In genomic region chr11:57111646-57112045, GRCh38 we compare ENCODE assay signal across 30 cellular contexts.
"Had no signal": no experiment of that assay in that cellular context is flagged by ENCODE, and none has a peak within 500 bp of the region (broad histone marks: within the 10 kb centered on the region; RNA-seq: fewer than 3 reads in every experiment).

No MANE protein-coding gene starts in this region.

- H3K27me3 ChIP-seq: adrenal gland, body of pancreas, cardiac muscle cell, colonic mucosa, dorsolateral prefrontal cortex, esophagus squamous epithelium had no signal

- H3K36me3 ChIP-seq: adrenal gland, cardiac muscle cell, colonic mucosa, esophagus squamous epithelium, gastroesophageal sphincter, WERI-Rb-1 had no signal

- H3K9me3 ChIP-seq: adrenal gland, body of pancreas, colonic mucosa, esophagus squamous epithelium had no signal

- H3K4me1 ChIP-seq: adrenal gland, body of pancreas, colonic mucosa, esophagus squamous epithelium, gastroesophageal sphincter had no signal

- DNase-seq: activated B cell treated with CpG ODN at 0.5 μM for 24 hours; activated CD4-positive, alpha-beta T cell treated with anti-CD3 and anti-CD28 coated beads for 48 hours; activated CD4-positive, alpha-beta T cell treated with anti-CD3 and anti-CD28 coated beads, Interleukin-2, amount 50 U/mL, for 1 hour; activated CD4-positive, alpha-beta T cell treated with anti-CD3 and anti-CD28 coated beads, Interleukin-2, amount 50 U/mL, for 48 hours; activated CD8-positive, alpha-beta memory T cell treated with anti-CD3 and anti-CD28 coated beads for 24 hours; activated CD8-positive, alpha-beta T cell treated with anti-CD3 and anti-CD28 coated beads for 36 hours; activated effector memory CD4-positive, alpha-beta T cell treated with anti-CD3 and anti-CD28 coated beads, Interleukin-2, amount 50 U/mL, for 16 hours; activated naive CD4-positive, alpha-beta T cell treated with anti-CD3 and anti-CD28 coated beads for 36 hours; activated naive CD8-positive, alpha-beta T cell treated with anti-CD3 and anti-CD28 coated beads for 36 hours; activated naive CD8-positive, alpha-beta T cell treated with anti-CD3 and anti-CD28 coated beads, Interleukin-2, amount 50 U/mL, for 24 hours; activated T-cell treated with anti-CD3 and anti-CD28 coated beads, Interleukin-2, amount 50 U/mL, for 1 hour; activated T-cell treated with anti-CD3 and anti-CD28 coated beads, Interleukin-2, amount 50 U/mL, for 48 hours; aorta; body of pancreas; central memory CD4-positive, alpha-beta T cell; cerebellar nuclear complex; colonic mucosa; dorsolateral prefrontal cortex; effector CD4-positive, alpha-beta T cell; effector memory CD8-positive, alpha-beta T cell; esophagus squamous epithelium; foreskin melanocyte; T-helper 1 cell; T-helper 17 cell; T1000; WERI-Rb-1 had no signal

- H3K4me3 ChIP-seq: adrenal gland, body of pancreas, cardiac muscle cell, colonic mucosa, dorsolateral prefrontal cortex, esophagus squamous epithelium, gastroesophageal sphincter had no signal

- H3K27ac ChIP-seq: adrenal gland, body of pancreas, cardiac muscle cell, colonic mucosa, dorsolateral prefrontal cortex, epithelial cell of prostate, esophagus squamous epithelium, gastroesophageal sphincter, WERI-Rb-1 had no signal
